8 cellular contexts compared by ENCODE assay signal in the genomic region with DNA sequence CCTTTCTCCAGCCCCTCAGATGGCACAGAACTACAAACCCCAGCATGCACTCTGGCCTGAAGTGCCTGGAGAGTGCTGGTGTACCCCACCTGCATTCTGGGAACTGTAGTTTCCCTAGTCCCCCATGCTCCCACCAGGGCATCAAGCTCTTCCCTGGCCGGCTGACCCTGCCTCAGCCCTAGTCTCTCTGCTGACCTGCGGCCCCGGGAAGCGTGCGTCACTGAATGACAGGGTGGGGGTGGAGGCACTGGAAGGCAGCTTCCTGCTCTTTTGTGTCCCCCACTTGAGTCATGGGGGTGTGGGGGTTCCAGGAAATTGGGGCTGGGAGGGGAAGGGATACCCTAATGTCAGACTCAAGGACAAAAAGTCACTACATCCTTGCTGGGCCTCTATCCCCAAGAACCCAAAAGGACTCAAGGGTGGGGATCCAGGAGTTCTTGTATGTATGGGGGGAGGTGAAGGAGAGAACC. TPM values are rescaled to one million over a fixed set of nuclear protein-coding genes. Genes with fewer than 3 reads are reported as not detected.
DNase-seq lines count a peak whose midpoint lies in the region; ATAC-seq, FAIRE-seq and TF ChIP-seq lines count a peak whose summit lies in the region.

No MANE protein-coding gene starts in this region.

- H3K4me3 ChIP-seq in A673 (ENCODE audit: low read depth, low read length, poor library complexity, severe bottlenecking) (no peak overlapping the region), upper lobe of right lung (no peak overlapping the region)

- H3K27me3 ChIP-seq in A673 (replicated peaks; ENCODE audit: insufficient read depth, low read depth, low read length, poor library complexity) (no peaks in the 10 kb centered on the region), upper lobe of right lung (no peaks in the 10 kb centered on the region)

- H3K4me1 ChIP-seq in A673 (ENCODE audit: insufficient read depth, low read length, poor library complexity, severe bottlenecking) (peaks cover 4% of the 10 kb centered on the region), upper lobe of right lung (peaks cover 45% of the 10 kb centered on the region)

- CTCF ChIA-PET in A673 (lab: Charles Lee): no interaction called here

- intact Hi-C loops in A673 (cut with micrococcal nuclease; ENCODE audit: unreplicated experiment) (no loop called here), left cardiac atrium (cut with DNase I) (no loop called here), upper lobe of right lung (cut with DNase I) (no loop called here)

- POLR2A ChIA-PET in A673 (lab: Charles Lee; ENCODE audit: low non-redundant PET): no interaction called here

- H3K9me3 ChIP-seq in A673 (ENCODE audit: low read depth, low read length, poor library complexity, severe bottlenecking): no peaks in the 10 kb centered on the region
- H3K9me3 ChIP-seq in upper lobe of right lung: no peaks in the 10 kb centered on the region

- H3K27ac ChIP-seq in A673 (ENCODE audit: low read depth, low read length, poor library complexity, severe bottlenecking) (no peak overlapping the region), upper lobe of right lung (peak overlapping the region; percentile 26)

- TF ChIP-seq CTCF in A673 (conservative IDR thresholded peaks at IDR 0.05; ENCODE audit: low read depth, low read length) (no peak), upper lobe of right lung (IDR thresholded peaks at IDR 0.05) (no peak)

- peak; percentile 48 for DNase-seq in A673 (ENCODE audit: low spot score)
- peak; percentile 51 for DNase-seq in OCI-M1 (lab: John Stamatoyannopoulos, UW)
- peak; percentile 79 for DNase-seq in left cardiac atrium
- DNase-seq in upper lobe of right lung: no peak
- DNase-seq in AML-193 (lab: John Stamatoyannopoulos, UW): no peak
- no peak for DNase-seq in RCC 7860 (ENCODE audit: low spot score)
- DNase-seq in dedifferentiated amniotic fluid mesenchymal stem cell (ENCODE audit: extremely low spot score): no peak

- no TSS peak for BruUV-seq in A673 (replicated peaks; lab: Mats Ljungman, UMichigan)

- no peak for FAIRE-seq in RCC 7860 (lab: Jason Lieb, UNC)

- ATAC-seq in GM19455 (IDR thresholded peaks at IDR 0.05; ENCODE audit: unreplicated experiment): peak; percentile 67
- ATAC-seq in left cardiac atrium: peak; percentile 48 to 50
- ATAC-seq in upper lobe of right lung: peak; percentile 37

- H3K36me3 ChIP-seq in A673 (ENCODE audit: insufficient read depth, low read length, poor library complexity, severe bottlenecking) (no peaks in the 10 kb centered on the region), upper lobe of right lung (no peaks in the 10 kb centered on the region)

RNA-seq across cellular contexts. Expression of a gene that starts 2.1 kb away (rescaled TPM):
- total RNA-seq in A673 (2021) (0.75 and 1.4 TPM in 2 replicates), left cardiac atrium (10 to 100 TPM; 13.1 to 63.9 TPM), upper lobe of right lung (42.9 TPM)

RNA-seq across cellular contexts. Expression of a gene that starts 14.7 kb away (rescaled TPM):
- 1.5 and 4.0 TPM in 2 replicates for total RNA-seq in A673 (2021)
- total RNA-seq in left cardiac atrium: 10 to 100 TPM; 59.1 to 82.1 TPM
- 3.6 TPM for total RNA-seq in upper lobe of right lung

RNA-seq across cellular contexts. Expression of a gene that starts 31.4 kb away (rescaled TPM):
- total RNA-seq in A673 (2021): 0.96 and 1.9 TPM in 2 replicates
- total RNA-seq in left cardiac atrium: under 1 TPM; 0.13 to 0.32 TPM
- 0.17 TPM for total RNA-seq in upper lobe of right lung

RNA-seq across cellular contexts. Expression of a gene that starts 35.4 kb away (rescaled TPM):
- total RNA-seq in A673 (2021) (50.9 and 57.6 TPM in 2 replicates), left cardiac atrium (10 to 100 TPM; 20.1 to 21.6 TPM), upper lobe of right lung (40.6 TPM)

RNA-seq across cellular contexts. Expression of a gene that starts 55.5 kb away (rescaled TPM):
- total RNA-seq in A673 (2021) (4.5 and 6.7 TPM in 2 replicates), left cardiac atrium (1 to 10 TPM; 4.0 to 4.2 TPM), upper lobe of right lung (2.6 TPM)

Comparison
In these comparisons a context has a peak if more than half of its experiments do, and no peak if none do; other contexts are left out.
1. DNase-seq: peak in A673 (single experiment), OCI-M1 (single experiment) and left cardiac atrium (single experiment); none in upper lobe of right lung (single experiment), AML-193 (0 of 2), RCC 7860 (single experiment) and dedifferentiated amniotic fluid mesenchymal stem cell (single experiment).
2. RNA of a gene that starts 14.7 kb away (total RNA-seq): 59.1 to 82.1 TPM in left cardiac atrium; 3.6 TPM in upper lobe of right lung (single experiment) and 1.5 to 4.0 TPM in A673; every median in the first group is over 10 times any median in the second.
3. Peak in every context shown above with its lines, with median percentiles within 50 percentile points of each other: ATAC-seq.